In the genomic region with DNA sequence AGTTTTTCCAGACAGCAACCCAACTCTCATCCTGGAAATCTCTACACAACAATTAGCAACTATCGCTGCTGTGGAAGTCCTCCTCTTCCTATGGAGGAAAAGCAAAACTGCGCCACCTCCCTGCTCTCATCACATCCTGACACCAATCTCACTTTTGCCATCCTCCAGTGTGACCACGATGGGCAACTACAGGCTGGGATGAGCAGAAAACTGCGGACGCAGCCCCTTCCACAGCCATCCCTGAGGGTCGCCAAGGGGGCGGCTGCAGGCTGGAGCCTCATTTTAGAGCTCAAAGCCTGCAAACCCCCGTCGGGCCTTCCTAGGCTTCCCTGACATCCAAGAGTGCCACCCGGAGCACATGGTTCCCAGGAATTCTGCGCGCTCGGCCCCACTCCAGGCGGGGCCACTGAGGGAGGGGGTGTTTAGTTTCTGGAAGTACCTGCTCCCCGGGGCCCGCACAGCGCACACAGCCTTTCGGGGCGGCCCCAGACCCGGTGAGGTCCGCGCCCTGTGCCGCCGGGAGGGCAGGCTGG, we compare ENCODE assay signal across 8 cellular contexts. TPM values are rescaled to one million over a fixed set of nuclear protein-coding genes. Genes with fewer than 3 reads are reported as not detected.
DNase-seq lines count a peak whose midpoint lies in the region; ATAC-seq and TF ChIP-seq lines count a peak whose summit lies in the region.

No MANE protein-coding gene starts in this region.

- 0 out of 2 replicates have a peak, but pooled peaks cover 3% of the 10 kb centered on the region for H3K4me1 ChIP-seq in IMR-90 (ENCODE audit: control insufficient read depth, insufficient read depth, low read length)

- POLR2A ChIA-PET in IMR-90 (lab: Charles Lee; ENCODE audit: unreplicated experiment) = no interaction called here

- H2AK9ac ChIP-seq in IMR-90 (replicated peaks; ENCODE audit: low read depth, low read length, poor library complexity) = peak overlapping the region; percentile 6

- ATAC-seq in IMR-90 (ENCODE audit: low read depth) = no peak; the same call in 1 of the 2 replicates

- H3K9me3 ChIP-seq in IMR-90 (ENCODE audit: control insufficient read depth, insufficient read depth, low read length) = no peaks in the 10 kb centered on the region

- no peaks in the 10 kb centered on the region for H3K27me3 ChIP-seq in IMR-90 (ENCODE audit: control insufficient read depth, insufficient read depth, low read length)

- H2AK5ac ChIP-seq in IMR-90 (ENCODE audit: low read depth, low read length) = no peak overlapping the region

- no peak for TF ChIP-seq CTCF in IMR-90 (conservative IDR thresholded peaks at IDR 0.05; ENCODE audit: low read depth, low read length)

- peaks cover 4% of the 10 kb centered on the region; the same call in 1 of the 2 replicates for H3K9me1 ChIP-seq in IMR-90 (ENCODE audit: insufficient read depth, low read length)

- DNase-seq in DMS79 treated with DMSO at 0.1 percent for 48 hours (lab: John Stamatoyannopoulos, UW) (peak; percentile 40), DMS79 (lab: John Stamatoyannopoulos, UW) (no peak), IMR-90 (peak; percentile 45), anterior cingulate cortex (lab: John Stamatoyannopoulos, UW) (peak in 30 of 58 donors; percentile 16 to 51 (median 34)), iris pigment epithelial cell (ENCODE audit: low read depth) (peak; percentile 28), superior temporal gyrus (ENCODE audit: extremely low spot score) (peak; percentile 84), NCI-H1930 (lab: John Stamatoyannopoulos, UW) (no peak)
- no peak for DNase-seq in effector CD8-positive, alpha-beta T cell (lab: John Stamatoyannopoulos, UW)

- CTCF ChIA-PET in IMR-90 (lab: Yijun Ruan, JAX) = no interaction called here

- no peak overlapping the region for H3K27ac ChIP-seq in IMR-90 (ENCODE audit: insufficient read depth, low read length)

- H4K5ac ChIP-seq in IMR-90 (ENCODE audit: low read depth, low read length) = no peak overlapping the region

- TF ChIP-seq POLR2A in IMR-90 (IDR thresholded peaks at IDR 0.05; ENCODE audit: low read depth, low read length) = no peak

- peaks cover 14 to 38% of the 10 kb centered on the region in 2 experiments for H3K79me1 ChIP-seq in IMR-90 (ENCODE audit: low read depth in 1 of 2, low read length in 2 of 2)

- in situ Hi-C loops in IMR-90 (cut with MboI; ENCODE audit: low sequenced_read_pairs) = no loop called here

- no peak overlapping the region for H3K18ac ChIP-seq in IMR-90 (ENCODE audit: low read depth, low read length)

- intact Hi-C loops in IMR-90 (cut with micrococcal nuclease) = loop anchor here (5.0 kb wide), 1 partner anchor 57 kb away; no protein-coding TSS in a partner anchor

- no peak overlapping the region for H2BK120ac ChIP-seq in IMR-90 (ENCODE audit: low read depth, low read length)

- H3K36me3 ChIP-seq in IMR-90 (ENCODE audit: control insufficient read depth, insufficient read depth, low read length) = peaks cover 10% of the 10 kb centered on the region; the same call in 1 of the 2 replicates

- peak overlapping the region; percentile 88 for H3K4me2 ChIP-seq in IMR-90 (ENCODE audit: low read depth, low read length)

- no peak overlapping the region for H4K91ac ChIP-seq in IMR-90 (ENCODE audit: insufficient read depth, low read depth, low read length)

- dilution Hi-C loops in IMR-90 (cut with HindIII; ENCODE audit: low sequenced_read_pairs, unreplicated experiment) = no loop called here

- H3K4ac ChIP-seq in IMR-90 (ENCODE audit: low read depth, low read length) = 0 out of 2 replicates have a peak overlapping the region, but pooled peaks have one; percentile 8

- TF ChIP-seq RAD21 in IMR-90 (IDR thresholded peaks at IDR 0.05; ENCODE audit: low read length) = no peak

- H2BK15ac ChIP-seq in IMR-90 (ENCODE audit: low read depth, low read length) = no peak overlapping the region

- no peak overlapping the region for H4K8ac ChIP-seq in IMR-90 (ENCODE audit: low read depth in 2 of 2, low read length in 2 of 2)

- H3K4me3 ChIP-seq in IMR-90 (ENCODE audit: insufficient read depth, low read depth, low read length) = peak overlapping the region; percentile 100

- H2BK20ac ChIP-seq in IMR-90 (ENCODE audit: low read depth, low read length) = no peak overlapping the region

- BruUV-seq in IMR-90 (replicated peaks; lab: Mats Ljungman, UMichigan) = no TSS peak

- H4K20me1 ChIP-seq in IMR-90 (ENCODE audit: insufficient read depth, low read length) = peaks cover 19% of the 10 kb centered on the region

- peak overlapping the region; percentile 67; the same call in 1 of the 2 replicates for H3K23ac ChIP-seq in IMR-90 (ENCODE audit: low read depth, low read length)

- H3K56ac ChIP-seq in IMR-90 (ENCODE audit: extremely low read depth, insufficient read depth, low read length) = no peak overlapping the region; the same call in 1 of the 2 replicates

- peak overlapping the region; percentile 22 for H3K9ac ChIP-seq in IMR-90 (ENCODE audit: low read depth, low read length)

- 0% methylated on average over 2 of the region's 24 CpGs; no CpG with 5 or more reads in 1 of the 2 experiments for WGBS in IMR-90 (ENCODE audit: extremely low coverage in 2 of 2, insufficient read length in 1 of 2), 2 experiments

- peak overlapping the region; percentile 75 for H2AFZ ChIP-seq in IMR-90 (replicated peaks; ENCODE audit: low read length, poor library complexity)

- H3K14ac ChIP-seq in IMR-90 (replicated peaks; ENCODE audit: low read depth, low read length) = peak overlapping the region; percentile 55; the same call in 1 of the 2 replicates

- H2BK5ac ChIP-seq in IMR-90 (ENCODE audit: low read depth, low read length, poor library complexity, severe bottlenecking) = no peak overlapping the region

TF ChIP-seq in IMR-90, 13 proteins besides CTCF, POLR2A, EP300 and RAD21:
- no peak for TF ChIP-seq MAFK (IDR thresholded peaks at IDR 0.05; ENCODE audit: low read depth, low read length)
- TF ChIP-seq ELK1 (IDR thresholded peaks at IDR 0.05; ENCODE audit: borderline replicate concordance, low read depth, low read length) = no peak
- TF ChIP-seq MAZ (IDR thresholded peaks at IDR 0.05; ENCODE audit: borderline replicate concordance, low read depth, low read length) = no peak
- no peak for TF ChIP-seq MXI1 (IDR thresholded peaks at IDR 0.05; ENCODE audit: borderline replicate concordance, low read depth, low read length)
- no peak for TF ChIP-seq BHLHE40 (IDR thresholded peaks at IDR 0.05; ENCODE audit: low read depth, low read length)
- no peak for TF ChIP-seq NFE2L2 (IDR thresholded peaks at IDR 0.05; ENCODE audit: low read depth, low read length)
- no peak for TF ChIP-seq FOS (IDR thresholded peaks at IDR 0.05; ENCODE audit: low read depth, low read length)
- TF ChIP-seq USF2 (IDR thresholded peaks at IDR 0.05; ENCODE audit: low read depth, low read length) = no peak
- no peak for TF ChIP-seq SMC3 (IDR thresholded peaks at IDR 0.05; ENCODE audit: low read depth, low read length)
- no peak for TF ChIP-seq CHD1 (IDR thresholded peaks at IDR 0.05; ENCODE audit: low read depth, low read length)
- no peak for TF ChIP-seq RCOR1 (IDR thresholded peaks at IDR 0.05; ENCODE audit: insufficient replicate concordance, low read length)

RNA-seq across cellular contexts. Expression of gene TCFL5, which starts 1.2 kb away (rescaled TPM):
- 8.2 and 8.3 TPM in 2 replicates for total RNA-seq in IMR-90 (2012; rRNA removed)
- polyA plus RNA-seq in IMR-90 (2012; rRNA removed) = 5.6 and 6.0 TPM in 2 replicates
- 2.6 and 3.6 TPM in 2 replicates for polyA plus RNA-seq in IMR-90 (2012; cell fraction: cytosol; rRNA removed)
- polyA plus RNA-seq in IMR-90 (2012; cell fraction: nucleus; rRNA removed; ENCODE audit: low replicate concordance) = 2.4 and 9.6 TPM in 2 replicates

RNA-seq across cellular contexts. Expression of gene COL9A3, which starts 43.6 kb away (rescaled TPM):
- 0.28 and 0.36 TPM in 2 replicates for total RNA-seq in IMR-90 (2012; rRNA removed)
- 1.4 TPM in 2 replicates for polyA plus RNA-seq in IMR-90 (2012; rRNA removed)
- polyA plus RNA-seq in IMR-90 (2012; cell fraction: cytosol; rRNA removed) = 2.3 and 2.9 TPM in 2 replicates
- polyA plus RNA-seq in IMR-90 (2012; cell fraction: nucleus; rRNA removed; ENCODE audit: low replicate concordance) = 11.3 and 14.6 TPM in 2 replicates

RNA-seq across cellular contexts. Expression of gene OGFR, which starts 55.8 kb away (rescaled TPM):
- 22.4 and 26.9 TPM in 2 replicates for total RNA-seq in IMR-90 (2012; rRNA removed)
- polyA plus RNA-seq in IMR-90 (2012; rRNA removed) = 30.1 and 38.2 TPM in 2 replicates
- 45.5 and 52.1 TPM in 2 replicates for polyA plus RNA-seq in IMR-90 (2012; cell fraction: cytosol; rRNA removed)
- 73.9 and 106 TPM in 2 replicates for polyA plus RNA-seq in IMR-90 (2012; cell fraction: nucleus; rRNA removed; ENCODE audit: low replicate concordance)

Comparison
In these comparisons a context has a peak if more than half of its experiments do, and no peak if none do; other contexts are left out.
1. DNase-seq: peak in DMS79 treated with DMSO at 0.1 percent for 48 hours (single experiment), IMR-90 (single experiment), anterior cingulate cortex (30 of 58), iris pigment epithelial cell (single experiment) and superior temporal gyrus (single experiment); none in DMS79 (single experiment), NCI-H1930 (0 of 2) and effector CD8-positive, alpha-beta T cell (single experiment).